Comparison of ENCODE assay signal across 14 cellular contexts in the genomic region with DNA sequence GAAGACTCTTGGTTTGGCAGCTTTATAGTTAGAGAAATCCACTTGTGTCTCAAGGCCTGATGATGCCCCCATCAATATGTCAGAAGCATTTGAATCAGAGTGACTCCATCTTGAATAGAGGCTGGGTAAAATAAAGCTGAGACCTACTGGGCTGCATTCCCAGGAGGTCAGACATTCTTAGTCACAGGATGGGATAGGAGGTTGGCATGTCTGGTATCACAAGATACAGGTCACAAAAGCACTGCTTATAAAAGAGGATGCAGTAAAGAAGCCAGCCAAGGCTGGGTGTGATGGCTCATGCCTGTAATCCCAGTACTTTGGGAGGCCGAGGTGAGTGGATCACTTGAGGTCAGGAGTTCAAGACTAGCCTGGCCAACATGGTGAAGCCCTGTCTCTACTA. TPM values are rescaled to one million over a fixed set of nuclear protein-coding genes. Genes with fewer than 3 reads are reported as not detected.
DNase-seq lines count a peak whose midpoint lies in the region; ATAC-seq and TF ChIP-seq lines count a peak whose summit lies in the region.
"Not testable (repeated sequence)": the region's sequence is repeated elsewhere in the genome, so short reads cannot be mapped to it uniquely, and the experiment has no call there.
"Had no signal": no experiment of that assay in that cellular context is flagged by ENCODE, and none has a peak within 500 bp of the region (broad histone marks: within the 10 kb centered on the region; RNA-seq: fewer than 3 reads in every experiment).

No MANE protein-coding gene starts in this region.

- H4K91ac ChIP-seq in trophoblast cell (ENCODE audit: low read depth, low read length) = not testable (repeated sequence)

- not testable (repeated sequence) for H2AFZ ChIP-seq in GM23248; mammary epithelial cell (ENCODE audit: low read depth, low read length); trophoblast cell (ENCODE audit: insufficient read depth, low read length, poor library complexity)

- not testable (repeated sequence) for H3K36me3 ChIP-seq in GM23248 (ENCODE audit: low read depth); mammary epithelial cell (ENCODE audit: insufficient read depth, low read length); trophoblast cell (ENCODE audit: control insufficient read depth in 1 of 2, insufficient read depth in 2 of 2, low read length in 2 of 2)

- not testable (repeated sequence) for H3K18ac ChIP-seq in trophoblast cell (ENCODE audit: low read length)

- not testable (repeated sequence) for H3K9ac ChIP-seq in GM23248; mammary epithelial cell (ENCODE audit: insufficient read depth, low read length); trophoblast cell (ENCODE audit: low read length)

- H3K4me3 ChIP-seq in GM23248; mammary epithelial cell (replicated peaks in 1 of 3; ENCODE audit: insufficient read depth in 1 of 3, low read depth in 2 of 3, low read length in 3 of 3); trophoblast cell (ENCODE audit: low read depth, low read length): not testable (repeated sequence)

- not testable (repeated sequence) for BruUV-seq in mammary epithelial cell (replicated peaks; lab: Mats Ljungman, UMichigan)

- H3K4me2 ChIP-seq in GM23248 (ENCODE audit: unreplicated experiment); mammary epithelial cell (ENCODE audit: insufficient read depth, low read depth, low read length); trophoblast cell (ENCODE audit: low read length): not testable (repeated sequence)

- H4K20me1 ChIP-seq in GM23248 (ENCODE audit: insufficient read depth); mammary epithelial cell (ENCODE audit: insufficient read depth, low read length): not testable (repeated sequence)

- H3K79me1 ChIP-seq in trophoblast cell (ENCODE audit: low read length) = not testable (repeated sequence)

- H4K8ac ChIP-seq in trophoblast cell (ENCODE audit: low read depth, low read length) = not testable (repeated sequence)

- dilution Hi-C loops in mammary epithelial cell (cut with HindIII; ENCODE audit: low sequenced_read_pairs) = not testable (repeated sequence)

- H3K4ac ChIP-seq in trophoblast cell (ENCODE audit: low read depth, low read length) = not testable (repeated sequence)

- H2AK5ac ChIP-seq in trophoblast cell (ENCODE audit: low read length) = not testable (repeated sequence)

- H3K14ac ChIP-seq in trophoblast cell (ENCODE audit: low read length) = not testable (repeated sequence)

- H3F3A ChIP-seq in GM23248 (ENCODE audit: insufficient read depth) = not testable (repeated sequence)

- intact Hi-C loops in mammary epithelial cell (cut with micrococcal nuclease) = not testable (repeated sequence)

- 78 to 90% methylated on average over 1 of the region's 1 CpG for WGBS in GM23248 (ENCODE audit: low coverage in 1 of 2, low lambda C conversion rate in 2 of 2, missing lambda C conversion rate in 2 of 2), 2 experiments
- 73% methylated on average over 1 of the region's 1 CpG for WGBS in mammary epithelial cell (ENCODE audit: low coverage, missing lambda C conversion rate)
- no CpG with 5 or more reads among the region's 1 CpG for WGBS in trophoblast cell (ENCODE audit: extremely low coverage, insufficient coverage, insufficient read length)

- not testable (repeated sequence) for H4K12ac ChIP-seq in trophoblast cell (ENCODE audit: low read depth, low read length)

- not testable (repeated sequence) for H3K27me3 ChIP-seq in GM23248 (replicated peaks; ENCODE audit: insufficient read depth); mammary epithelial cell (ENCODE audit: insufficient read depth, low read length); trophoblast cell (ENCODE audit: insufficient read depth, low read length)

- ATAC-seq in esophagus mucosa = peak; percentile 71

- not testable (repeated sequence) for H3K27ac ChIP-seq in GM23248; mammary epithelial cell (ENCODE audit: insufficient read depth, low read depth, low read length); trophoblast cell (ENCODE audit: low read depth, low read length)

- DNase-seq in A172 (ENCODE audit: low spot score) (peak; percentile 71), GM23248 (peak; percentile 17), M059J (ENCODE audit: low read depth) (peak; percentile 71), SK-MEL-5 (ENCODE audit: low read depth, low spot score) (peak; percentile 26), mammary epithelial cell (peak; percentile 57), trophoblast cell (peak; percentile 82 to 87)

- not testable (repeated sequence) for H3K4me1 ChIP-seq in GM23248 (ENCODE audit: insufficient read depth); mammary epithelial cell (ENCODE audit: insufficient read depth, low read length); trophoblast cell (ENCODE audit: control insufficient read depth in 1 of 2, insufficient read depth in 2 of 2, low read length in 2 of 2)

- not testable (repeated sequence) for TF ChIP-seq CTCF in mammary epithelial cell (conservative IDR thresholded peaks at IDR 0.05 in 1 of 2, IDR thresholded peaks at IDR 0.05 in 1 of 2; ENCODE audit: extremely low read depth in 1 of 2, insufficient read depth in 1 of 2, low read depth in 1 of 2, low read length in 2 of 2)

- in situ Hi-C loops in GM23248 (cut with MboI); SK-MEL-5 (cut with HindIII; ENCODE audit: low pct_unique_long_range_greater_than_20kb, low sequenced_read_pairs); mammary epithelial cell (cut with MboI; ENCODE audit: low sequenced_read_pairs in 2 of 2): not testable (repeated sequence)

- not testable (repeated sequence) for H2BK120ac ChIP-seq in trophoblast cell (ENCODE audit: insufficient read depth, low read length, poor library complexity)

- not testable (repeated sequence) for H3K9me3 ChIP-seq in GM23248 (ENCODE audit: low read depth); mammary epithelial cell (replicated peaks; ENCODE audit: insufficient read depth, low read length); trophoblast cell (ENCODE audit: insufficient read depth, low read depth, low read length)

- H2BK12ac ChIP-seq in trophoblast cell (ENCODE audit: low read length) = not testable (repeated sequence)

- CTCF ChIA-PET in mammary epithelial cell (lab: Charles Lee; ENCODE audit: low non-redundant PET) = not testable (repeated sequence)

- H3K79me2 ChIP-seq in GM23248 (ENCODE audit: insufficient read depth); mammary epithelial cell (ENCODE audit: insufficient read depth, low read length); trophoblast cell (ENCODE audit: control insufficient read depth, insufficient read depth, low read length, poor library complexity): not testable (repeated sequence)

- H2BK5ac ChIP-seq in trophoblast cell (ENCODE audit: low read depth, low read length, poor library complexity) = not testable (repeated sequence)

- H3K9me2 ChIP-seq in GM23248 (ENCODE audit: insufficient read depth) = not testable (repeated sequence)

- H3K23ac ChIP-seq in trophoblast cell (ENCODE audit: low read length) = not testable (repeated sequence)

RNA-seq across cellular contexts. Expression of a gene that starts 16.6 kb away (rescaled TPM):
- total RNA-seq in A172 (2014; rRNA removed; shearing (Covaris generic)) = 1.7 and 2.8 TPM in 2 replicates
- total RNA-seq in GM23248 (2014; rRNA removed; shearing (Covaris generic)) = under 0.01 and 0.32 TPM in 2 replicates
- 0.38 and 1.0 TPM in 2 replicates for polyA plus RNA-seq in GM23248 (2016; fragmentation: Nextera tagmentation; extraction: Ambion mirVana)
- total RNA-seq in M059J (2014; rRNA removed; shearing (Covaris generic)) = 0.94 and 1.1 TPM in 2 replicates
- 5.0 and 5.3 TPM in 2 replicates for total RNA-seq in SK-MEL-5 (2014; rRNA removed; shearing (Covaris generic))
- polyA plus RNA-seq in SK-MEL-5 (2015; cell fraction: cytosol; rRNA removed) = 5.2 and 5.3 TPM in 2 replicates
- 2.2 and 2.3 TPM in 2 replicates for polyA plus RNA-seq in SK-MEL-5 (2015; cell fraction: nucleus; rRNA removed)
- 1 to 10 TPM; 2.0 to 3.3 TPM for total RNA-seq in mammary epithelial cell
- polyA plus RNA-seq in mammary epithelial cell = 0.39 TPM
- polyA minus RNA-seq in mammary epithelial cell = not detected
- total RNA-seq in esophagus mucosa = 1.1 TPM
- polyA plus RNA-seq in trophoblast cell (2013) = 1.2 and 1.6 TPM in 2 replicates

RNA-seq across cellular contexts. Expression of a gene that starts 44.0 kb away (rescaled TPM):
- total RNA-seq in A172 (2014; rRNA removed; shearing (Covaris generic)) = not detected in 2 replicates
- not detected in 2 replicates for total RNA-seq in GM23248 (2014; rRNA removed; shearing (Covaris generic))
- not detected in 2 replicates for polyA plus RNA-seq in GM23248 (2016; fragmentation: Nextera tagmentation; extraction: Ambion mirVana)
- not detected in 2 replicates for total RNA-seq in M059J (2014; rRNA removed; shearing (Covaris generic))
- not detected in 2 replicates for total RNA-seq in SK-MEL-5 (2014; rRNA removed; shearing (Covaris generic))
- not detected in 2 replicates for polyA plus RNA-seq in SK-MEL-5 (2015; cell fraction: cytosol; rRNA removed)
- not detected in 2 replicates for polyA plus RNA-seq in SK-MEL-5 (2015; cell fraction: nucleus; rRNA removed)
- total RNA-seq in mammary epithelial cell = under 1 TPM; under 0.01 to 0.26 TPM
- 0.03 TPM for polyA plus RNA-seq in mammary epithelial cell
- polyA minus RNA-seq in mammary epithelial cell = not detected
- not detected for total RNA-seq in esophagus mucosa
- 0.01 TPM in 2 replicates for polyA plus RNA-seq in trophoblast cell (2013)
- total RNA-seq: A673, Daoy, H4, IMR-90, K562 had no signal
- polyA plus RNA-seq: AG04450, CD14-positive monocyte, IMR-90, K562 had no signal

RNA-seq across cellular contexts. Expression of a gene that starts 47.8 kb away (rescaled TPM):
- 21.0 and 26.3 TPM in 2 replicates for total RNA-seq in A172 (2014; rRNA removed; shearing (Covaris generic))
- 15.4 and 18.7 TPM in 2 replicates for total RNA-seq in GM23248 (2014; rRNA removed; shearing (Covaris generic))
- polyA plus RNA-seq in GM23248 (2016; fragmentation: Nextera tagmentation; extraction: Ambion mirVana) = 12.3 TPM in 2 replicates
- 14.5 and 29.3 TPM in 2 replicates for total RNA-seq in M059J (2014; rRNA removed; shearing (Covaris generic))
- total RNA-seq in SK-MEL-5 (2014; rRNA removed; shearing (Covaris generic)) = 13.8 and 19.9 TPM in 2 replicates
- polyA plus RNA-seq in SK-MEL-5 (2015; cell fraction: cytosol; rRNA removed) = 11.1 and 16.0 TPM in 2 replicates
- polyA plus RNA-seq in SK-MEL-5 (2015; cell fraction: nucleus; rRNA removed) = 6.9 and 9.3 TPM in 2 replicates
- 10 to 100 TPM; 18.0 to 20.7 TPM for total RNA-seq in mammary epithelial cell
- polyA plus RNA-seq in mammary epithelial cell = 14.0 TPM
- polyA minus RNA-seq in mammary epithelial cell = 24.9 TPM
- total RNA-seq in esophagus mucosa = 14.4 TPM
- 34.7 TPM in 2 replicates for polyA plus RNA-seq in trophoblast cell (2013)

Comparison
In these comparisons a context has a peak if more than half of its experiments do, and no peak if none do; other contexts are left out.
1. DNase-seq: peak in every context shown above with its lines; median percentile 84 in trophoblast cell; 71 in A172; 71 in M059J; 57 in mammary epithelial cell; 26 in SK-MEL-5; 17 in GM23248.